In genomic region chr2:128306931-128307460, GRCh38 we compare ENCODE assay signal across 1 cellular context.
TF ChIP-seq lines count a peak whose summit lies in the region.

No MANE protein-coding gene starts in this region.

TF ChIP-seq in HepG2, 621 proteins besides CTCF, POLR2A, EP300 and RAD21 (continued from another document):
- TF ChIP-seq POGK (CRISPR knock-in tag; conservative IDR thresholded peaks at IDR 0.05) (no peak), LRRFIP1 (CRISPR knock-in tag; conservative IDR thresholded peaks at IDR 0.05) (no peak), RNF2 (conservative IDR thresholded peaks at IDR 0.05; ENCODE audit: low read depth) (no peak), NR2C2 (CRISPR knock-in tag; IDR thresholded peaks at IDR 0.05; ENCODE audit: borderline replicate concordance) (0 out of 2 replicates have a peak, but pooled peaks have one; percentile 20), HNRNPLL (IDR thresholded peaks at IDR 0.05; ENCODE audit: low read depth, low read length, poor library complexity, severe bottlenecking) (peak; percentile 25), KIAA2018 (CRISPR knock-in tag; IDR thresholded peaks at IDR 0.05; ENCODE audit: borderline replicate concordance) (no peak), CBX5 (CRISPR knock-in tag; IDR thresholded peaks at IDR 0.05; ENCODE audit: borderline replicate concordance) (no peak), NRL (CRISPR knock-in tag; IDR thresholded peaks at IDR 0.05; ENCODE audit: borderline replicate concordance) (0 out of 2 replicates have a peak, but pooled peaks have one; percentile 51), POLR2AphosphoS2 (IDR thresholded peaks at IDR 0.05; ENCODE audit: low read depth, low read length) (no peak), MYNN (CRISPR knock-in tag; IDR thresholded peaks at IDR 0.05; ENCODE audit: low read depth) (no peak), RARA (CRISPR knock-in tag; IDR thresholded peaks at IDR 0.05) (no peak), ZBTB42 (CRISPR knock-in tag; IDR thresholded peaks at IDR 0.05) (no peak; the same call in 1 of the 2 replicates), ZNF280B (CRISPR knock-in tag; IDR thresholded peaks at IDR 0.05; ENCODE audit: borderline replicate concordance) (peak; percentile 59; the same call in 1 of the 2 replicates), KLF12 (CRISPR knock-in tag; IDR thresholded peaks at IDR 0.05; ENCODE audit: borderline replicate concordance) (no peak), HNRNPH1 (optimal IDR thresholded peaks at IDR 0.05; ENCODE audit: low read depth, low read length) (no peak), SIX4 (CRISPR knock-in tag; IDR thresholded peaks at IDR 0.05) (no peak), ZBTB38 (CRISPR knock-in tag; IDR thresholded peaks at IDR 0.05) (0 out of 2 replicates have a peak, but pooled peaks have one; percentile 13), PCBP2 (optimal IDR thresholded peaks at IDR 0.05; ENCODE audit: low read depth, low read length, poor library complexity, severe bottlenecking) (no peak), CERS6 (CRISPR knock-in tag; IDR thresholded peaks at IDR 0.05) (no peak)
